In genomic region chr19:6598267-6598892, GRCh38 we compare ENCODE assay signal across 7 cellular contexts. TPM values are rescaled to one million over a fixed set of nuclear protein-coding genes. Genes with fewer than 3 reads are reported as not detected.
"Had no signal": no experiment of that assay in that cellular context is flagged by ENCODE, and none has a peak within 500 bp of the region (broad histone marks: within the 10 kb centered on the region; RNA-seq: fewer than 3 reads in every experiment).

No MANE protein-coding gene starts in this region.

RNA-seq across cellular contexts. Expression of gene CD70, which starts 7.4 kb away (rescaled TPM):
- total RNA-seq: endothelial cell of umbilical vein, mesothelial cell of epicardium, sciatic nerve, subcutaneous adipose tissue, ureter had no signal
- polyA plus RNA-seq: endothelial cell of umbilical vein, heart left ventricle, smooth muscle cell had no signal
